Comparison of ENCODE assay signal across 19 cellular contexts in the genomic region with DNA sequence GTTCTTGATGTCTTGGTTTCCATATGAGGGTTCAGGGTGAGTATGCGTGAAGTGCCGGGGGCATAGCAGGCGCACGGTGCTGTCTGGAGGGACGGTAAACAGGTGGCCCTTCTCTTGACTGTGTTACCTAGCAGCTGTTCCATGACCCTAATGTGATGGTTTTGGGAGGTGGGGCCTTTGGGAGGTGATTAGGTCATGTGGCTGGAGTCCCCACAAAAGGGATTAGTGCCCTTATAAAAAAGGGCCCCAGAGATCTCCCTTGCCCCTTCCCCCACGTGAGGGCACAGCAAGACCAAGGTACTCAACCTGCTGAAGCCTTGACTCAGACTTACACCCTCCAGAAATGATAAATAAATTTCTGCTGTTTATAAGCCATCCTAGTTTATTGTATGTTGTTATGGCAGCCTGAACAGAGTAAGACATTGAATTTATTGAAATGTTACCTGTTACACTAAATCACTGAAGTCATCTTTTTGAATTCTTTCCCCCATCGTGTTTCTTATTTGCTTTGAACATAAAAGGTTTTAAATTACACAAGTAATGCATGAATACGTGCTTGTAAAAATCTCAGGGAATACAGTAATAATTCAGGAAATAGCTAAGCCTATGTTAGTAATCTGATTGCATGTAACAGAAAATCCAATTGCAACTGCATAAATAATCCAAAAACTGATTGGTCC.
"Had no signal": no experiment of that assay in that cellular context is flagged by ENCODE, and none has a peak within 500 bp of the region (broad histone marks: within the 10 kb centered on the region; RNA-seq: fewer than 3 reads in every experiment).

No MANE protein-coding gene starts in this region.

- H3K9me3 Mint-ChIP-seq: T-cell had no signal

- H3K4me3 Mint-ChIP-seq: activated CD8-positive, alpha-beta T cell treated with anti-CD3 and anti-CD28 coated beads, Interleukin-2, amount 10 ng/mL, durations not matched to agents 7 days and 5 days; activated naive CD4-positive, alpha-beta T cell treated with anti-CD3 and anti-CD28 coated beads, Interleukin-2, amount 10 ng/mL, durations not matched to agents 7 days and 5 days; T-cell; WTC11 had no signal

- H3K9me3 ChIP-seq: esophagus squamous epithelium, neutrophil, suprapubic skin, upper lobe of right lung had no signal

- DNase-seq: activated CD4-positive, alpha-beta T cell treated with anti-CD3 and anti-CD28 coated beads for 48 hours; activated CD8-positive, alpha-beta memory T cell treated with anti-CD3 and anti-CD28 coated beads, Interleukin-2, amount 50 U/mL, for 48 hours; activated CD8-positive, alpha-beta T cell treated with anti-CD3 and anti-CD28 coated beads, Interleukin-2, amount 10 ng/mL, durations not matched to agents 7 days and 5 days; activated naive CD4-positive, alpha-beta T cell treated with anti-CD3 and anti-CD28 coated beads, Interleukin-2, amount 10 ng/mL, durations not matched to agents 7 days and 5 days; amniotic stem cell; brain microvascular endothelial cell; cerebellar nuclear complex; dorsolateral prefrontal cortex; esophagus squamous epithelium; foreskin fibroblast; glutamatergic neuron; left cardiac atrium; naive B cell; small intestine; T-cell; upper lobe of right lung had no signal

- H3K27me3 Mint-ChIP-seq: activated naive CD4-positive, alpha-beta T cell treated with anti-CD3 and anti-CD28 coated beads, Interleukin-2, amount 10 ng/mL, durations not matched to agents 7 days and 5 days; naive B cell; T-cell had no signal

- H3K27me3 ChIP-seq: brain microvascular endothelial cell, dorsolateral prefrontal cortex, esophagus squamous epithelium, neutrophil, suprapubic skin, upper lobe of right lung had no signal

- H3K27ac ChIP-seq: brain microvascular endothelial cell, esophagus squamous epithelium, neutrophil, suprapubic skin, upper lobe of right lung had no signal

- H3K27ac Mint-ChIP-seq: activated CD8-positive, alpha-beta T cell treated with anti-CD3 and anti-CD28 coated beads, Interleukin-2, amount 10 ng/mL, durations not matched to agents 7 days and 5 days; activated naive CD4-positive, alpha-beta T cell treated with anti-CD3 and anti-CD28 coated beads, Interleukin-2, amount 10 ng/mL, durations not matched to agents 7 days and 5 days; WTC11 had no signal

- H3K4me3 ChIP-seq: dorsolateral prefrontal cortex, esophagus squamous epithelium, suprapubic skin, upper lobe of right lung had no signal

- ATAC-seq: activated CD8-positive, alpha-beta T cell treated with anti-CD3 and anti-CD28 coated beads, Interleukin-2, amount 10 ng/mL, durations not matched to agents 7 days and 5 days; left cardiac atrium; T-cell; upper lobe of right lung; WTC11 had no signal
